In the genomic region with DNA sequence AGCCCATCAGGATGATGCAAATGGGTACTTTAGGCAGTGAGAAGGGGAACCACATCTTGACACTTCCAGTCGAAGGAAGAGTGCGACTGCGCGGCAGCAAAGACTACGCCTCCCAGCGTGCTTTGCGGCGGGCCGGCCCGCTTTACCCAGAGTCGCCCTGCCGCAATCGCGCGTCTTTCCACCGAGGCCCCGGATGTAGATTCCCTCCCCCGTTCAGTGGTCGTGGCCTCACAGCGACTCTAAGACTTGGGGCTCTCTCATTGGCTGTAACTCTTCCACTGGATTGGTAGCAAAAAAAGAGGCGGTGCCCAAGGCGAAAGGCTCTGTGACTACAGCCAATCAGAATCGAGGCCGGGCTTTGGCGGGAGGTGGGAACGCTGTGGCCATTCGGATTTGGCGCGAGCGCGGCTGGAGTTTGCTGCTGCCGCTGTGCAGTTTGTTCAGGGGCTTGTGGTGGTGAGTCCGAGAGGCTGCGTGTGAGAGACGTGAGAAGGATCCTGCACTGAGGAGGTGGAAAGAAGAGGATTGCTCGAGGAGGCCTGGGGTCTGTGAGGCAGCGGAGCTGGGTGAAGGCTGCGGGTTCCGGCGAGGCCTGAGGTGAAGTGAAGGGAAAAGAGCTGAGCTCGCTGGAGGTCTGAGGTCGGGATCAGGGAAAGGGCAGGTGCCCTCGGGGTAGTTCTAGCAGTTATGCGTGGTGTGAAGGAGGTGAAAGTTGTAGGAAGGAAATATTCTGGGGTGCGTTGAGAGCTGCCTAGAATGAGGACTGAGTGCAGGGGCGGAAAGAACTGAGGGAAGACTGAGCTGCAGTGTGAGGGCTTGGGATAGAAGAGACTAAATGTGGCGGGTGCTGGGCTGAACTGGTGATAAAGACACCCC, we compare ENCODE assay signal across 1 cellular context.
TF ChIP-seq lines count a peak whose summit lies in the region.

A gene with protein sequence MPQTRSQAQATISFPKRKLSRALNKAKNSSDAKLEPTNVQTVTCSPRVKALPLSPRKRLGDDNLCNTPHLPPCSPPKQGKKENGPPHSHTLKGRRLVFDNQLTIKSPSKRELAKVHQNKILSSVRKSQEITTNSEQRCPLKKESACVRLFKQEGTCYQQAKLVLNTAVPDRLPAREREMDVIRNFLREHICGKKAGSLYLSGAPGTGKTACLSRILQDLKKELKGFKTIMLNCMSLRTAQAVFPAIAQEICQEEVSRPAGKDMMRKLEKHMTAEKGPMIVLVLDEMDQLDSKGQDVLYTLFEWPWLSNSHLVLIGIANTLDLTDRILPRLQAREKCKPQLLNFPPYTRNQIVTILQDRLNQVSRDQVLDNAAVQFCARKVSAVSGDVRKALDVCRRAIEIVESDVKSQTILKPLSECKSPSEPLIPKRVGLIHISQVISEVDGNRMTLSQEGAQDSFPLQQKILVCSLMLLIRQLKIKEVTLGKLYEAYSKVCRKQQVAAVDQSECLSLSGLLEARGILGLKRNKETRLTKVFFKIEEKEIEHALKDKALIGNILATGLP (plus strand): TSS at position 386 of the 876 bp plus-strand sequence. CDS start 1,542 bp downstream, outside the sequence.

TF ChIP-seq in SK-N-SH, 30 proteins besides CTCF, POLR2A, EP300 and RAD21 (continued from another document):
- TF ChIP-seq, protein P1, sequence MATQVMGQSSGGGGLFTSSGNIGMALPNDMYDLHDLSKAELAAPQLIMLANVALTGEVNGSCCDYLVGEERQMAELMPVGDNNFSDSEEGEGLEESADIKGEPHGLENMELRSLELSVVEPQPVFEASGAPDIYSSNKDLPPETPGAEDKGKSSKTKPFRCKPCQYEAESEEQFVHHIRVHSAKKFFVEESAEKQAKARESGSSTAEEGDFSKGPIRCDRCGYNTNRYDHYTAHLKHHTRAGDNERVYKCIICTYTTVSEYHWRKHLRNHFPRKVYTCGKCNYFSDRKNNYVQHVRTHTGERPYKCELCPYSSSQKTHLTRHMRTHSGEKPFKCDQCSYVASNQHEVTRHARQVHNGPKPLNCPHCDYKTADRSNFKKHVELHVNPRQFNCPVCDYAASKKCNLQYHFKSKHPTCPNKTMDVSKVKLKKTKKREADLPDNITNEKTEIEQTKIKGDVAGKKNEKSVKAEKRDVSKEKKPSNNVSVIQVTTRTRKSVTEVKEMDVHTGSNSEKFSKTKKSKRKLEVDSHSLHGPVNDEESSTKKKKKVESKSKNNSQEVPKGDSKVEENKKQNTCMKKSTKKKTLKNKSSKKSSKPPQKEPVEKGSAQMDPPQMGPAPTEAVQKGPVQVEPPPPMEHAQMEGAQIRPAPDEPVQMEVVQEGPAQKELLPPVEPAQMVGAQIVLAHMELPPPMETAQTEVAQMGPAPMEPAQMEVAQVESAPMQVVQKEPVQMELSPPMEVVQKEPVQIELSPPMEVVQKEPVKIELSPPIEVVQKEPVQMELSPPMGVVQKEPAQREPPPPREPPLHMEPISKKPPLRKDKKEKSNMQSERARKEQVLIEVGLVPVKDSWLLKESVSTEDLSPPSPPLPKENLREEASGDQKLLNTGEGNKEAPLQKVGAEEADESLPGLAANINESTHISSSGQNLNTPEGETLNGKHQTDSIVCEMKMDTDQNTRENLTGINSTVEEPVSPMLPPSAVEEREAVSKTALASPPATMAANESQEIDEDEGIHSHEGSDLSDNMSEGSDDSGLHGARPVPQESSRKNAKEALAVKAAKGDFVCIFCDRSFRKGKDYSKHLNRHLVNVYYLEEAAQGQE (IDR thresholded peaks at IDR 0.05; ENCODE audit: low read depth, low read length): peak; percentile 44; the same call in 1 of the 2 replicates
- TF ChIP-seq SIN3A (IDR thresholded peaks at IDR 0.05; ENCODE audit: borderline replicate concordance, low read depth, low read length) (peak; percentile 97), FOXM1 (IDR thresholded peaks at IDR 0.05; ENCODE audit: low read depth) (no peak), SMC3 (IDR thresholded peaks at IDR 0.05; ENCODE audit: low read depth, low read length) (0 out of 2 replicates have a peak, but pooled peaks have one; percentile 4), CHD2 (IDR thresholded peaks at IDR 0.05; ENCODE audit: low read length, partially characterized antibody) (peak; percentile 97), TCF12 (IDR thresholded peaks at IDR 0.05) (no peak)
- TF ChIP-seq, protein P2, sequence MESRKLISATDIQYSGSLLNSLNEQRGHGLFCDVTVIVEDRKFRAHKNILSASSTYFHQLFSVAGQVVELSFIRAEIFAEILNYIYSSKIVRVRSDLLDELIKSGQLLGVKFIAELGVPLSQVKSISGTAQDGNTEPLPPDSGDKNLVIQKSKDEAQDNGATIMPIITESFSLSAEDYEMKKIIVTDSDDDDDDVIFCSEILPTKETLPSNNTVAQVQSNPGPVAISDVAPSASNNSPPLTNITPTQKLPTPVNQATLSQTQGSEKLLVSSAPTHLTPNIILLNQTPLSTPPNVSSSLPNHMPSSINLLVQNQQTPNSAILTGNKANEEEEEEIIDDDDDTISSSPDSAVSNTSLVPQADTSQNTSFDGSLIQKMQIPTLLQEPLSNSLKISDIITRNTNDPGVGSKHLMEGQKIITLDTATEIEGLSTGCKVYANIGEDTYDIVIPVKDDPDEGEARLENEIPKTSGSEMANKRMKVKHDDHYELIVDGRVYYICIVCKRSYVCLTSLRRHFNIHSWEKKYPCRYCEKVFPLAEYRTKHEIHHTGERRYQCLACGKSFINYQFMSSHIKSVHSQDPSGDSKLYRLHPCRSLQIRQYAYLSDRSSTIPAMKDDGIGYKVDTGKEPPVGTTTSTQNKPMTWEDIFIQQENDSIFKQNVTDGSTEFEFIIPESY (IDR thresholded peaks at IDR 0.05; ENCODE audit: borderline replicate concordance, low read depth): peak; percentile 93
- TF ChIP-seq, protein P3, sequence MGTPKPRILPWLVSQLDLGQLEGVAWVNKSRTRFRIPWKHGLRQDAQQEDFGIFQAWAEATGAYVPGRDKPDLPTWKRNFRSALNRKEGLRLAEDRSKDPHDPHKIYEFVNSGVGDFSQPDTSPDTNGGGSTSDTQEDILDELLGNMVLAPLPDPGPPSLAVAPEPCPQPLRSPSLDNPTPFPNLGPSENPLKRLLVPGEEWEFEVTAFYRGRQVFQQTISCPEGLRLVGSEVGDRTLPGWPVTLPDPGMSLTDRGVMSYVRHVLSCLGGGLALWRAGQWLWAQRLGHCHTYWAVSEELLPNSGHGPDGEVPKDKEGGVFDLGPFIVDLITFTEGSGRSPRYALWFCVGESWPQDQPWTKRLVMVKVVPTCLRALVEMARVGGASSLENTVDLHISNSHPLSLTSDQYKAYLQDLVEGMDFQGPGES (IDR thresholded peaks at IDR 0.05; ENCODE audit: low read depth, low read length): peak; percentile 39; the same call in 1 of the 2 replicates
